Comparison of ENCODE assay signal across 15 cellular contexts in the genomic region with DNA sequence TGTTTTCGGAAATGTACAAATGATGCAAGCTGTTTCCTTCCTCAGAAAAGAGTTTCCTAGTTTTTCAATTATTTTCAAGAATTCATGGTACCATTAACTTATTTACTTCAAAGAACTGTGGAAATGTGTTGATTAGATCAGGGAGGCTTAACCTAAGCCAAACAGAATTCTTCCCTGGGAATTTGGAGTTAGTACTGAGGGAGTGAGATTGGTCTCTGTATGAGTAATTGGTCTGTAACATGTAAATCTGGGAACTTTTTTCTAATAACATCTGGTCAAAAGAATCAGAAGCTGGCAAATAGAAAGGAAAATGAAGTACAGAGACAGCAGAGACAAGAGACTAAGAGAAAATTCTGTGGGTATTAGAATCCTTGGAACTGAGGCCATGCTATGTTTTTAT.
A peak's percentile ranks its signal among the peaks of the same experiment; 100 is the strongest.
DNase-seq lines count a peak whose midpoint lies in the region; ATAC-seq, FAIRE-seq and TF ChIP-seq lines count a peak whose summit lies in the region.
"Had no signal": no experiment of that assay in that cellular context is flagged by ENCODE, and none has a peak within 500 bp of the region (broad histone marks: within the 10 kb centered on the region; RNA-seq: fewer than 3 reads in every experiment).

No MANE protein-coding gene starts in this region.

- TF ChIP-seq CTCF in AG10803 (conservative IDR thresholded peaks at IDR 0.05; ENCODE audit: low read length) (no peak), endothelial cell (IDR thresholded peaks at IDR 0.05; ENCODE audit: unreplicated experiment) (no peak)

- no peak overlapping the region for H2BK15ac ChIP-seq in mesendoderm (replicated peaks; ENCODE audit: low read depth)

- H3K4me3 Mint-ChIP-seq in endothelial cell (ENCODE audit: unreplicated experiment) = no peak overlapping the region
- H3K4me3 Mint-ChIP-seq: B cell; CD8-positive, alpha-beta memory T cell had no signal

- DNase-seq in AG10803 (ENCODE audit: low read depth) = peak; percentile 48
- no peak for DNase-seq in H54 (ENCODE audit: insufficient read length, low spot score)
- no peak for DNase-seq in endothelial cell (ENCODE audit: low spot score)
- peak; percentile 16 for DNase-seq in myocyte (ENCODE audit: low read depth)
- no peak for DNase-seq in mesendoderm
- no peak for DNase-seq in activated CD4-positive, alpha-beta T cell treated with anti-CD3 and anti-CD28 coated beads, Interleukin-2, amount 50 U/mL, for 48 hours
- DNase-seq in posterior vena cava (ENCODE audit: low spot score) = no peak
- DNase-seq: CD8-positive, alpha-beta memory T cell; H7; NCI-H187 treated with DMSO at 0.1 percent for 48 hours; NCI-H446 treated with DMSO at 0.1 percent for 48 hours; NCI-H748 treated with DMSO at 0.1 percent for 48 hours; Right ventricle myocardium superior had no signal

- no peak overlapping the region for H3K4ac ChIP-seq in mesendoderm (ENCODE audit: low read depth, low read length)

- no peak overlapping the region for H3K56ac ChIP-seq in mesendoderm (ENCODE audit: low read length)

- H4K8ac ChIP-seq in mesendoderm (ENCODE audit: low read depth, low read length) = no peak overlapping the region

- no peak overlapping the region for H3K23ac ChIP-seq in mesendoderm (ENCODE audit: low read length)

- H3K27me3 ChIP-seq in mesendoderm (ENCODE audit: insufficient read depth, low read length, poor library complexity) = no peaks in the 10 kb centered on the region

- H3K79me1 ChIP-seq in mesendoderm (ENCODE audit: low read length) = no peaks in the 10 kb centered on the region

- H3K18ac ChIP-seq in mesendoderm (ENCODE audit: low read length) = no peak overlapping the region

- H3K4me1 ChIP-seq in mesendoderm (ENCODE audit: control insufficient read depth, low read depth, low read length) = no peaks in the 10 kb centered on the region

- no peaks in the 10 kb centered on the region for H3K36me3 Mint-ChIP-seq in endothelial cell (ENCODE audit: low read depth, unreplicated experiment)

- whole genome bisulfite sequencing in mesendoderm (ENCODE audit: extremely low coverage, insufficient coverage, low lambda C conversion rate) = no CpG with 5 or more reads among the region's 1 CpG

- no peak for TF ChIP-seq POLR2A in H54 (IDR thresholded peaks at IDR 0.05; ENCODE audit: low read depth, low read length)

- peak overlapping the region; percentile 94 for H3K27ac Mint-ChIP-seq in endothelial cell (ENCODE audit: unreplicated experiment)
- H3K27ac Mint-ChIP-seq: B cell; CD8-positive, alpha-beta memory T cell had no signal

- no peak overlapping the region for H3K27ac ChIP-seq in mesendoderm (ENCODE audit: low read depth, low read length)

- H3K36me3 ChIP-seq in mesendoderm (ENCODE audit: control insufficient read depth, insufficient read depth, low read length) = no peaks in the 10 kb centered on the region

- no peak overlapping the region for H4K5ac ChIP-seq in mesendoderm (ENCODE audit: low read length)

- peak; percentile 58 for FAIRE-seq in H54 (lab: Jason Lieb, UNC)

- ATAC-seq in GM21381 (IDR thresholded peaks at IDR 0.05; ENCODE audit: unreplicated experiment) = no peak

- H3K4me1 Mint-ChIP-seq in endothelial cell (ENCODE audit: unreplicated experiment) = peaks cover 42% of the 10 kb centered on the region
- H3K4me1 Mint-ChIP-seq: B cell had no signal

- H3K4me3 ChIP-seq in AG10803 (ENCODE audit: low read length) (no peak overlapping the region), mesendoderm (ENCODE audit: low read length) (no peak overlapping the region)

- intact Hi-C loops in posterior vena cava (cut with DNase I) = no loop called here

- no peak overlapping the region for H3K9ac ChIP-seq in mesendoderm (ENCODE audit: low read length)

- H3K27me3 Mint-ChIP-seq in endothelial cell (ENCODE audit: unreplicated experiment) = no peaks in the 10 kb centered on the region
- H3K27me3 Mint-ChIP-seq: B cell; CD8-positive, alpha-beta memory T cell had no signal

- H3K4me2 ChIP-seq in mesendoderm (ENCODE audit: low read length) = no peak overlapping the region

- H2BK5ac ChIP-seq in mesendoderm (ENCODE audit: low read length) = no peak overlapping the region

- no peak overlapping the region for H2AK5ac ChIP-seq in mesendoderm (ENCODE audit: low read length)

- no peak overlapping the region for H2BK120ac ChIP-seq in mesendoderm (ENCODE audit: low read depth, low read length)

- no peaks in the 10 kb centered on the region for H3K79me2 ChIP-seq in mesendoderm (ENCODE audit: control insufficient read depth, insufficient read depth, low read length)

- no peaks in the 10 kb centered on the region for H3K9me3 Mint-ChIP-seq in endothelial cell (ENCODE audit: unreplicated experiment)
- H3K9me3 Mint-ChIP-seq: CD8-positive, alpha-beta memory T cell had no signal

Comparison
In these comparisons a context has a peak if more than half of its experiments do, and no peak if none do; other contexts are left out.
1. DNase-seq: peak in AG10803 (single experiment) and myocyte (single experiment); none in H54 (single experiment), endothelial cell (single experiment), mesendoderm (single experiment), activated CD4-positive, alpha-beta T cell treated with anti-CD3 and anti-CD28 coated beads, Interleukin-2, amount 50 U/mL, for 48 hours (0 of 2) and posterior vena cava (single experiment).